9 cellular contexts compared by ENCODE assay signal in genomic region chr19:39144487-39145071, GRCh38. TPM values are rescaled to one million over a fixed set of nuclear protein-coding genes. Genes with fewer than 3 reads are reported as not detected.
A peak's percentile ranks its signal among the peaks of the same experiment; 100 is the strongest.
DNase-seq lines count a peak whose midpoint lies in the region; ATAC-seq and TF ChIP-seq lines count a peak whose summit lies in the region.
"Had no signal": no experiment of that assay in that cellular context is flagged by ENCODE, and none has a peak within 500 bp of the region (broad histone marks: within the 10 kb centered on the region; RNA-seq: fewer than 3 reads in every experiment).

No MANE protein-coding gene starts in this region.

- TF ChIP-seq CTCF in LNCaP clone FGC (IDR thresholded peaks at IDR 0.05; ENCODE audit: control insufficient read depth, extremely low read depth, insufficient read depth) (no peak), left lung (IDR thresholded peaks at IDR 0.05) (no peak)

- DNase-seq in LNCaP clone FGC (ENCODE audit: low read depth) (no peak), dermis blood vessel endothelial cell (peak; percentile 97), left lung (peak in 1 of 2 donors; percentile 53)
- no peak for DNase-seq in activated CD4-positive, alpha-beta T cell treated with anti-CD3 and anti-CD28 coated beads for 48 hours
- DNase-seq: activated naive CD4-positive, alpha-beta T cell treated with anti-CD3 and anti-CD28 coated beads for 36 hours had no signal

- H3K9ac ChIP-seq in stomach smooth muscle (ENCODE audit: low read length in 2 of 2), result peak overlapping the region; percentile 60 to 64

- H3K4me1 ChIP-seq in left lung (peaks cover 22 to 37% of the 10 kb centered on the region in 2 donors), stomach smooth muscle (ENCODE audit: control insufficient read depth, insufficient read depth, low read length) (peaks cover 42% of the 10 kb centered on the region)

- peak overlapping the region; percentile 48 to 68 for H3K27ac ChIP-seq in left lung
- H3K27ac ChIP-seq in stomach smooth muscle (ENCODE audit: low read length), result peak overlapping the region; percentile 88

- H3K9me3 ChIP-seq in left lung (no peaks in the 10 kb centered on the region), stomach smooth muscle (ENCODE audit: control insufficient read depth in 2 of 2, low read length in 2 of 2) (no peaks in the 10 kb centered on the region)

- H3K36me3 ChIP-seq in left lung (no peaks in the 10 kb centered on the region), stomach smooth muscle (ENCODE audit: control insufficient read depth in 2 of 2, insufficient read depth in 2 of 2, low read length in 2 of 2) (peaks cover 0 to 3% of the 10 kb centered on the region in 2 donors)

- H3K4me3 ChIP-seq in LNCaP clone FGC (ENCODE audit: low read depth, low read length) (peak overlapping the region; percentile 19; the same call in 1 of the 2 replicates), left lung (no peak overlapping the region), stomach smooth muscle (ENCODE audit: low read length in 2 of 2) (peak overlapping the region; percentile 16 to 57)

- intact Hi-C loops in left lung (cut with DNase I), result no loop called here

- H3K27me3 ChIP-seq in left lung (no peaks in the 10 kb centered on the region), stomach smooth muscle (ENCODE audit: control insufficient read depth in 1 of 2, insufficient read depth in 2 of 2, low read length in 2 of 2) (no peaks in the 10 kb centered on the region)

- peak; percentile 78 for ATAC-seq in left lung
- ATAC-seq in HG03159 (IDR thresholded peaks at IDR 0.05; ENCODE audit: unreplicated experiment), result no peak
- ATAC-seq in HG03457 (IDR thresholded peaks at IDR 0.05; ENCODE audit: unreplicated experiment), result no peak
- no peak for ATAC-seq in HG02798 (IDR thresholded peaks at IDR 0.05; ENCODE audit: poor library complexity, unreplicated experiment)

RNA-seq across cellular contexts. Expression of gene PAK4, which starts 19.0 kb away (rescaled TPM):
- total RNA-seq in dermis blood vessel endothelial cell (5.8 and 17.4 TPM in 2 replicates), left lung (10 to 100 TPM; 43.9 to 46.0 TPM)

RNA-seq across cellular contexts. Expression of gene NCCRP1, which starts 52.2 kb away (rescaled TPM):
- total RNA-seq in dermis blood vessel endothelial cell (not detected in 2 replicates), left lung (not detected)
- total RNA-seq: activated naive CD4-positive, alpha-beta T cell treated with anti-CD3 and anti-CD28 coated beads for 36 hours had no signal

RNA-seq across cellular contexts. Expression of gene SYCN, which starts 59.5 kb away (rescaled TPM):
- total RNA-seq in dermis blood vessel endothelial cell, result not detected in 2 replicates
- not detected for total RNA-seq in left lung
- total RNA-seq: activated naive CD4-positive, alpha-beta T cell treated with anti-CD3 and anti-CD28 coated beads for 36 hours had no signal

Comparison
In these comparisons a context has a peak if more than half of its experiments do, and no peak if none do; other contexts are left out.
1. H3K4me3 ChIP-seq: peak in LNCaP clone FGC (single experiment) and stomach smooth muscle (2 of 2); none in left lung (0 of 2).